8 cellular contexts compared by ENCODE assay signal in genomic region chr17:49967621-49968379, GRCh38. TPM values are rescaled to one million over a fixed set of nuclear protein-coding genes. Genes with fewer than 3 reads are reported as not detected.
A peak's percentile ranks its signal among the peaks of the same experiment; 100 is the strongest.
DNase-seq lines count a peak whose midpoint lies in the region; ATAC-seq, FAIRE-seq and TF ChIP-seq lines count a peak whose summit lies in the region.

No MANE protein-coding gene starts in this region.

- H3K27ac ChIP-seq in ACC112 (ENCODE audit: low read depth, low read length) (no peak overlapping the region), astrocyte (ENCODE audit: low read depth, low read length) (no peak overlapping the region)

- H3K4me1 ChIP-seq in ACC112 (ENCODE audit: control insufficient read depth, insufficient read depth, low read length, unreplicated experiment): peaks cover 9% of the 10 kb centered on the region
- H3K4me1 ChIP-seq in astrocyte (ENCODE audit: insufficient read depth, low read length): peaks cover 6% of the 10 kb centered on the region

- H3K27me3 Mint-ChIP-seq in astrocyte (ENCODE audit: low read depth, unreplicated experiment) (peaks cover 90% of the 10 kb centered on the region), mesothelial cell of epicardium (ENCODE audit: low read depth) (peaks cover 98% of the 10 kb centered on the region)

- peak overlapping the region; percentile 73 for H3K4me3 ChIP-seq in ACC112 (ENCODE audit: low read depth, low read length)
- peak overlapping the region; percentile 37 for H3K4me3 ChIP-seq in astrocyte (ENCODE audit: insufficient read depth, low read depth, low read length)

- H3K27me3 ChIP-seq in ACC112 (ENCODE audit: insufficient read depth, low read length): peaks cover 96% of the 10 kb centered on the region
- H3K27me3 ChIP-seq in astrocyte (ENCODE audit: insufficient read depth, low read length): peaks cover 97% of the 10 kb centered on the region

- POLR2A ChIA-PET in HEK293T (lab: Yijun Ruan, JAX): interaction anchor here (1.0 to 1.3 kb wide), 3 partner anchors 10 to 27 kb away, joined by 3 to 6 read pairs (median 4); partner anchors contain the start of gene DLX3

- H3K36me3 Mint-ChIP-seq in astrocyte (ENCODE audit: low read depth, unreplicated experiment): peaks cover 3% of the 10 kb centered on the region
- no peaks in the 10 kb centered on the region for H3K36me3 Mint-ChIP-seq in mesothelial cell of epicardium

- TF ChIP-seq CTCF in astrocyte (IDR thresholded peaks at IDR 0.05; ENCODE audit: insufficient read depth, low read depth, low read length) (no peak), mesothelial cell of epicardium (IDR thresholded peaks at IDR 0.05; ENCODE audit: unreplicated experiment) (no peak)

- CTCF ChIA-PET in HEK293T (lab: Yijun Ruan, JAX): interaction anchor here (1.4 kb wide), 1 partner anchor 16 kb away, joined by 7 read pairs; no protein-coding TSS in a partner anchor

- H3K9me3 Mint-ChIP-seq in astrocyte (ENCODE audit: unreplicated experiment) (peaks cover 29% of the 10 kb centered on the region), mesothelial cell of epicardium (no peaks in the 10 kb centered on the region)

- no peak overlapping the region for H2AFZ ChIP-seq in ACC112 (ENCODE audit: low read length, unreplicated experiment)
- H2AFZ ChIP-seq in astrocyte (ENCODE audit: low read depth, low read length): peak overlapping the region; percentile 51

- no peak for DNase-seq in HEK293T (ENCODE audit: extremely low spot score)
- no peak for DNase-seq in astrocyte (ENCODE audit: low read depth)
- DNase-seq in mesothelial cell of epicardium (ENCODE audit: low spot score in 2 of 2, unreplicated experiment in 2 of 2): no peak
- DNase-seq in AG08395 (ENCODE audit: low spot score): no peak
- no peak for DNase-seq in superior temporal gyrus (ENCODE audit: extremely low spot score)

- H3K36me3 ChIP-seq in ACC112 (ENCODE audit: insufficient read depth, low read length) (no peaks in the 10 kb centered on the region), astrocyte (ENCODE audit: insufficient read depth, low read length) (no peaks in the 10 kb centered on the region)

- no peak for ATAC-seq in HG03097 (IDR thresholded peaks at IDR 0.05; ENCODE audit: low FRiP score, unreplicated experiment)
- no peak for ATAC-seq in HG03439 (IDR thresholded peaks at IDR 0.05; ENCODE audit: unreplicated experiment)

- H3K27ac Mint-ChIP-seq in astrocyte (ENCODE audit: unreplicated experiment): no peak overlapping the region
- peak overlapping the region; percentile 16 for H3K27ac Mint-ChIP-seq in mesothelial cell of epicardium

- FAIRE-seq in astrocyte (lab: Jason Lieb, UNC): no peak

- H3K79me2 ChIP-seq in ACC112 (ENCODE audit: control insufficient read depth, insufficient read depth, low read length, unreplicated experiment) (no peaks in the 10 kb centered on the region), astrocyte (ENCODE audit: insufficient read depth, low read length) (no peaks in the 10 kb centered on the region)

- no peak overlapping the region for H3K9ac ChIP-seq in astrocyte (ENCODE audit: low read length)

- no peaks in the 10 kb centered on the region for H3K9me3 ChIP-seq in astrocyte (ENCODE audit: insufficient read depth, low read depth, low read length)

- peak overlapping the region; percentile 58 for H3K4me3 Mint-ChIP-seq in astrocyte (ENCODE audit: unreplicated experiment)
- H3K4me3 Mint-ChIP-seq in mesothelial cell of epicardium: peak overlapping the region; percentile 63

- peak overlapping the region; percentile 82 for H3K4me2 ChIP-seq in astrocyte (ENCODE audit: low read length)

- peaks cover 25% of the 10 kb centered on the region for H4K20me1 ChIP-seq in astrocyte (ENCODE audit: insufficient read depth, low read length)

- H3K4me1 Mint-ChIP-seq in astrocyte (ENCODE audit: low read depth, unreplicated experiment): peaks cover 7% of the 10 kb centered on the region
- peaks cover 43% of the 10 kb centered on the region for H3K4me1 Mint-ChIP-seq in mesothelial cell of epicardium

TF ChIP-seq in HEK293T, 16 proteins besides CTCF, POLR2A, EP300 and RAD21:
- TF ChIP-seq HDGF (IDR thresholded peaks at IDR 0.05; ENCODE audit: borderline replicate concordance) (0 out of 2 replicates have a peak, but pooled peaks have one; percentile 37), LEF1 (IDR thresholded peaks at IDR 0.05; ENCODE audit: borderline replicate concordance) (no peak), L3MBTL2 (conservative IDR thresholded peaks at IDR 0.05) (peak; percentile 53)

RNA-seq across cellular contexts. Expression of gene DLX4, which starts 1.2 kb away (rescaled TPM):
- total RNA-seq in astrocyte: not detected in 2 replicates
- total RNA-seq in mesothelial cell of epicardium: 2.6 to 2.8 TPM (median 2.7 TPM) in 3 replicates

RNA-seq across cellular contexts. Expression of gene DLX3, which starts 27.2 kb away (rescaled TPM):
- total RNA-seq in astrocyte: 1.00 and 1.2 TPM in 2 replicates
- 5.2 to 7.7 TPM (median 6.6 TPM) in 3 replicates for total RNA-seq in mesothelial cell of epicardium
